ENCODE assay signal across 19 cellular contexts in genomic region chr5:113263545-113263944, GRCh38.
DNase-seq lines count a peak whose midpoint lies in the region; ATAC-seq and TF ChIP-seq lines count a peak whose summit lies in the region.
"Had no signal": no experiment of that assay in that cellular context is flagged by ENCODE, and none has a peak within 500 bp of the region (broad histone marks: within the 10 kb centered on the region; RNA-seq: fewer than 3 reads in every experiment).

No MANE protein-coding gene starts in this region.

- no peak for ATAC-seq in GM19324 (IDR thresholded peaks at IDR 0.05; ENCODE audit: low FRiP score, unreplicated experiment)
- ATAC-seq: K562, Panc1 had no signal

- H3K4me1 ChIP-seq in HEK293 (ENCODE audit: control insufficient read depth, insufficient read depth, low read length) = peaks cover 30% of the 10 kb centered on the region

- H3F3A ChIP-seq in neural cell (ENCODE audit: insufficient read depth, low read length, poor library complexity, severe bottlenecking) = no peaks in the 10 kb centered on the region

- CTCF ChIA-PET in HEK293 (lab: Yijun Ruan, JAX) = interaction anchor here (1.1 kb wide), 1 partner anchor 58 kb away, joined by 5 read pairs; no protein-coding TSS in a partner anchor

- H3K9me3 ChIP-seq in HEK293 (ENCODE audit: control insufficient read depth, insufficient read depth, low read depth, low read length) = no peaks in the 10 kb centered on the region
- H3K9me3 ChIP-seq in neural cell (ENCODE audit: low read length) = no peaks in the 10 kb centered on the region

- H3K27me3 ChIP-seq in neural cell (ENCODE audit: insufficient read depth, low read depth, low read length) = no peaks in the 10 kb centered on the region

- H3K79me2 ChIP-seq in neural cell (replicated peaks; ENCODE audit: insufficient read depth, low read length) = no peaks in the 10 kb centered on the region

- no peak overlapping the region for H2AFZ ChIP-seq in neural cell (ENCODE audit: low read depth, low read length)
- H2AFZ ChIP-seq: GM23248 had no signal

- H3K4me2 ChIP-seq in neural cell (ENCODE audit: low read length) = no peak overlapping the region

- H3K9me2 ChIP-seq in neural cell (ENCODE audit: insufficient read depth, low read length) = no peaks in the 10 kb centered on the region

- H3K4me3 ChIP-seq in HEK293 (ENCODE audit: low read depth, low read length) (no peak overlapping the region), fibroblast of villous mesenchyme (ENCODE audit: low read depth, low read length) (no peak overlapping the region), neural cell (ENCODE audit: low read length) (no peak overlapping the region)
- H3K4me3 ChIP-seq: GM23248, HAP-1, K562 had no signal

- no peak for TF ChIP-seq RAD21 in neural cell (conservative IDR thresholded peaks at IDR 0.05)

- DNase-seq in NCI-H69 (lab: John Stamatoyannopoulos, UW) (peak; percentile 38), fibroblast of villous mesenchyme (ENCODE audit: low read depth) (peak; percentile 62), superior temporal gyrus (ENCODE audit: extremely low spot score) (no peak), HUDEP-2 (lab: John Stamatoyannopoulos, UW; ENCODE audit: unreplicated experiment in 76 of 76) (no peak)
- DNase-seq: CD4-positive, CD25-positive, alpha-beta regulatory T cell; DMS79 treated with DMSO at 0.1 percent for 48 hours; GM23248; NCI-H1105; NCI-H146; NCI-H2029; NCI-H2227 treated with DMSO at 0.1 percent for 48 hours; NCI-H510A; NCI-H748 treated with DMSO at 0.1 percent for 48 hours had no signal

- no peaks in the 10 kb centered on the region for H3K36me3 ChIP-seq in HEK293 (ENCODE audit: control insufficient read depth in 2 of 2, insufficient read depth in 1 of 2, low read length in 2 of 2)
- H3K36me3 ChIP-seq in neural cell (ENCODE audit: insufficient read depth, low read length) = no peaks in the 10 kb centered on the region
- H3K36me3 ChIP-seq: HAP-1 had no signal

- no peak for TF ChIP-seq EP300 in neural cell (conservative IDR thresholded peaks at IDR 0.05; ENCODE audit: poor library complexity, severe bottlenecking)

- no peak for TF ChIP-seq CTCF in HEK293 (tag by site-specific recombination; IDR thresholded peaks at IDR 0.05)
- no peak for TF ChIP-seq CTCF in fibroblast of villous mesenchyme (IDR thresholded peaks at IDR 0.05; ENCODE audit: insufficient read depth, low read depth, low read length)
- no peak for TF ChIP-seq CTCF in neural cell (IDR thresholded peaks at IDR 0.05; ENCODE audit: poor library complexity, severe bottlenecking)

- H4K20me1 ChIP-seq in neural cell (ENCODE audit: insufficient read depth) = no peaks in the 10 kb centered on the region

- H3K9ac ChIP-seq in neural cell (ENCODE audit: low read length) = no peak overlapping the region
- H3K9ac ChIP-seq: GM23248 had no signal

- POLR2A ChIA-PET in HEK293 (lab: Yijun Ruan, JAX) = interaction anchor here (1.1 kb wide), 1 partner anchor 27 kb away, joined by 4 read pairs; no protein-coding TSS in a partner anchor

- no peak overlapping the region for H3K27ac ChIP-seq in HEK293 (ENCODE audit: extremely low read depth, low read depth, low read length)
- H3K27ac ChIP-seq in neural cell (ENCODE audit: low read length) = no peak overlapping the region
- H3K27ac ChIP-seq: GM23248 had no signal

TF ChIP-seq in HEK293, 187 proteins besides CTCF, POLR2A, EP300 and RAD21 (continues in another document):
- no peak for TF ChIP-seq HIC1 (tag by site-specific recombination; IDR thresholded peaks at IDR 0.05)
- TF ChIP-seq FEZF1 (tag by site-specific recombination; IDR thresholded peaks at IDR 0.05) = peak; percentile 19; the same call in 1 of the 2 replicates
- no peak for TF ChIP-seq ZNF19 (tag by site-specific recombination; IDR thresholded peaks at IDR 0.05; ENCODE audit: low read depth)
- TF ChIP-seq ZNF510 (tag by site-specific recombination; IDR thresholded peaks at IDR 0.05; ENCODE audit: insufficient replicate concordance) = no peak
- no peak for TF ChIP-seq GLI2 (tag by site-specific recombination; IDR thresholded peaks at IDR 0.05; ENCODE audit: borderline replicate concordance, low read depth)
- no peak for TF ChIP-seq ZNF2 (tag by site-specific recombination; IDR thresholded peaks at IDR 0.05)
- peak; percentile 58; the same call in 1 of the 2 replicates for TF ChIP-seq PRDM1 (tag by site-specific recombination; IDR thresholded peaks at IDR 0.05)
- no peak for TF ChIP-seq ZFP41 (tag by site-specific recombination; IDR thresholded peaks at IDR 0.05; ENCODE audit: borderline replicate concordance)
- TF ChIP-seq ZBTB44 (tag by site-specific recombination; IDR thresholded peaks at IDR 0.05) = peak; percentile 83
- TF ChIP-seq ZNF24 (tag by site-specific recombination; IDR thresholded peaks at IDR 0.05) = no peak
- no peak for TF ChIP-seq ZNF223 (tag by site-specific recombination; IDR thresholded peaks at IDR 0.05)

TF ChIP-seq in neural cell, 6 proteins besides CTCF, POLR2A, EP300 and RAD21:
- no peak for TF ChIP-seq REST (IDR thresholded peaks at IDR 0.05; ENCODE audit: borderline replicate concordance)
- TF ChIP-seq POLR2AphosphoS5 (IDR thresholded peaks at IDR 0.05) = peak; percentile 26

Comparison
In these comparisons a context has a peak if more than half of its experiments do, and no peak if none do; other contexts are left out.
1. DNase-seq: peak in NCI-H69 (single experiment) and fibroblast of villous mesenchyme (single experiment); none in superior temporal gyrus (single experiment) and HUDEP-2 (0 of 76).